8 cellular contexts compared by ENCODE assay signal in genomic region chr14:69573205-69573840, GRCh38.
DNase-seq lines count a peak whose midpoint lies in the region; ATAC-seq lines count a peak whose summit lies in the region.

No MANE protein-coding gene starts in this region.

- peaks cover 52 to 74% of the 10 kb centered on the region in 2 donors for H3K27me3 Mint-ChIP-seq in effector memory CD8-positive, alpha-beta T cell

- ATAC-seq in effector memory CD8-positive, alpha-beta T cell (replicated peaks): no peak

- H3K9ac ChIP-seq in rectal smooth muscle tissue (ENCODE audit: low read length): no peak overlapping the region

- H3K4me1 ChIP-seq in rectal smooth muscle tissue (ENCODE audit: control insufficient read depth, insufficient read depth, low read length): peaks cover 6% of the 10 kb centered on the region

- no peaks in the 10 kb centered on the region for H3K9me3 Mint-ChIP-seq in effector memory CD8-positive, alpha-beta T cell

- in situ Hi-C loops in ACHN (cut with HindIII; ENCODE audit: low pct_ligation_motif_present, low pct_unique_long_range_greater_than_20kb, low sequenced_read_pairs): no loop called here

- no peaks in the 10 kb centered on the region for H3K36me3 ChIP-seq in rectal smooth muscle tissue (ENCODE audit: control insufficient read depth, insufficient read depth, low read length)

- peaks cover 41% of the 10 kb centered on the region for H3K27me3 ChIP-seq in rectal smooth muscle tissue (ENCODE audit: control insufficient read depth, insufficient read depth, low read length)

- peak; percentile 55 for DNase-seq in NCI-H2227 treated with DMSO at 0.1 percent for 48 hours (lab: John Stamatoyannopoulos, UW)
- DNase-seq in NCI-H2227 (lab: John Stamatoyannopoulos, UW; ENCODE audit: unreplicated experiment): no peak
- peak; percentile 22 for DNase-seq in HuH-7.5 (ENCODE audit: low spot score)
- no peak for DNase-seq in effector memory CD8-positive, alpha-beta T cell
- no peak for DNase-seq in NCI-H1105 treated with DMSO at 0.1 percent for 48 hours (lab: John Stamatoyannopoulos, UW)
- DNase-seq in ACHN: no peak
- DNase-seq in epidermal melanocyte (ENCODE audit: insufficient read length, low spot score): no peak

- peak overlapping the region; percentile 81 to 83 for H3K4me3 Mint-ChIP-seq in effector memory CD8-positive, alpha-beta T cell

- H3K36me3 Mint-ChIP-seq in effector memory CD8-positive, alpha-beta T cell (ENCODE audit: insufficient read depth): no peaks in the 10 kb centered on the region

- H3K4me3 ChIP-seq in rectal smooth muscle tissue (ENCODE audit: low read length): peak overlapping the region; percentile 48

- peaks cover 9 to 12% of the 10 kb centered on the region in 2 donors for H3K4me1 Mint-ChIP-seq in effector memory CD8-positive, alpha-beta T cell (ENCODE audit: low read depth in 2 of 2)

- no peak overlapping the region for H3K27ac ChIP-seq in rectal smooth muscle tissue (ENCODE audit: low read depth, low read length)

- H3K27ac Mint-ChIP-seq in effector memory CD8-positive, alpha-beta T cell: no peak overlapping the region

Comparison
In these comparisons a context has a peak if more than half of its experiments do, and no peak if none do; other contexts are left out.
1. DNase-seq: peak in NCI-H2227 treated with DMSO at 0.1 percent for 48 hours (single experiment) and HuH-7.5 (single experiment); none in NCI-H2227 (single experiment), effector memory CD8-positive, alpha-beta T cell (0 of 3), NCI-H1105 treated with DMSO at 0.1 percent for 48 hours (single experiment), ACHN (single experiment) and epidermal melanocyte (single experiment).